Comparison of ENCODE assay signal across 13 cellular contexts in the genomic region with DNA sequence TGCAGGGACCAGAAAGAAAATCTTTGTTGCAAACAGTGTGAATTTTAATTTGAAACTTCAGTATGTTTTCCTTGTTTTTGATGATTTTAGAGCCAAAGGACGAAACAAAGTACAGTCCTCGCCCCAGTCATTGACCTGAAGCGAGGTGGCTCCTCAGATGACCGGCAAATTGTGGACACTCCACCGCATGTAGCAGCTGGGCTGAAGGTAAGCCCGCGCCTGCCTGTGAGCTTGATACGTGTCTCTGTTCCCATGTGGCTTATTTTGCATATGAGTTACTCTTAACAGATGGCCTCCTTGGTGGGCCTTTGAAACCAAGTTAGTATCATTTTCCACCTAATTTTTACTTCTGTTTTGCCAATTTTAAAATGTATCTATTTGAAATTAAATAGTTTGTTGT. TPM values are rescaled to one million over a fixed set of nuclear protein-coding genes. Genes with fewer than 3 reads are reported as not detected.
DNase-seq lines count a peak whose midpoint lies in the region; ATAC-seq, FAIRE-seq and TF ChIP-seq lines count a peak whose summit lies in the region.
"Had no signal": no experiment of that assay in that cellular context is flagged by ENCODE, and none has a peak within 500 bp of the region (broad histone marks: within the 10 kb centered on the region; RNA-seq: fewer than 3 reads in every experiment).

No MANE protein-coding gene starts in this region.

- CTCF ChIA-PET in WTC11 (lab: Charles Lee) = interaction anchor here (0.5 to 2.6 kb wide), 5 partner anchors 15 to 376 kb away, joined by 3 to 8 read pairs (median 3); a partner anchor contains a TSS

- peak overlapping the region; percentile 11; the same call in 1 of the 2 replicates for H3K4me3 Mint-ChIP-seq in WTC11
- H3K4me3 Mint-ChIP-seq: mesothelial cell of epicardium had no signal

- peaks cover 2 to 13% of the 10 kb centered on the region in 2 donors for H3K36me3 ChIP-seq in kidney (ENCODE audit: control insufficient read depth in 1 of 2, insufficient read depth in 2 of 2, low read length in 2 of 2)

- H3K27ac ChIP-seq in kidney (ENCODE audit: low read depth in 2 of 2, low read length in 2 of 2) = no peak overlapping the region

- H3K36me3 Mint-ChIP-seq in WTC11 = peaks cover 38% of the 10 kb centered on the region

- no peaks in the 10 kb centered on the region for H3K9me3 ChIP-seq in kidney (ENCODE audit: control insufficient read depth in 1 of 2, low read length in 2 of 2)

- TF ChIP-seq CTCF in GM12865 (IDR thresholded peaks at IDR 0.05; ENCODE audit: insufficient read depth, low read depth, low read length, missing control alignments) = no peak
- TF ChIP-seq CTCF in WTC11 (IDR thresholded peaks at IDR 0.05) = no peak
- TF ChIP-seq CTCF in kidney (IDR thresholded peaks at IDR 0.05; ENCODE audit: borderline replicate concordance, extremely low read depth, insufficient read depth) = no peak

- POLR2A ChIA-PET in WTC11 (lab: Charles Lee) = no interaction called here

- peak overlapping the region; percentile 4; the same call in 1 of the 2 replicates for H3K4me3 ChIP-seq in GM12865 (ENCODE audit: low read depth, low read length)
- H3K4me3 ChIP-seq in kidney (ENCODE audit: low read length in 2 of 2) = no peak overlapping the region

- no peak overlapping the region for H3K9ac ChIP-seq in kidney (ENCODE audit: low read length in 2 of 2)

- no peak for FAIRE-seq in kidney (lab: Jason Lieb, UNC)

- ATAC-seq in GM19468 (IDR thresholded peaks at IDR 0.05; ENCODE audit: extremely low read depth, unreplicated experiment) (peak; percentile 57), HG02970 (IDR thresholded peaks at IDR 0.05; ENCODE audit: low FRiP score, unreplicated experiment) (peak; percentile 53), WTC11 (peak; percentile 38)

- intact Hi-C loops in kidney (cut with DNase I) = no loop called here

- DNase-seq in GM12865 (ENCODE audit: low read depth) (peak; percentile 76), WTC11 (ENCODE audit: low spot score) (no peak), NCI-H1048 (lab: John Stamatoyannopoulos, UW) (no peak), kidney (no peak), NCI-H82 (lab: John Stamatoyannopoulos, UW) (no peak), NCI-H1930 (lab: John Stamatoyannopoulos, UW) (no peak)
- DNase-seq: activated CD8-positive, alpha-beta memory T cell treated with anti-CD3 and anti-CD28 coated beads, Interleukin-2, amount 50 U/mL, for 4 hours; DMS79; MV-4-11; SIG-M5 had no signal

- no peaks in the 10 kb centered on the region for H3K4me1 ChIP-seq in kidney (ENCODE audit: control insufficient read depth in 1 of 2, insufficient read depth in 1 of 2, low read depth in 1 of 2, low read length in 2 of 2)

- H3K27me3 Mint-ChIP-seq in WTC11 (ENCODE audit: low read depth) = no peaks in the 10 kb centered on the region

- peak overlapping the region; percentile 61 for H3K27ac Mint-ChIP-seq in WTC11
- H3K27ac Mint-ChIP-seq: mesothelial cell of epicardium had no signal

- H3K9me3 Mint-ChIP-seq in WTC11 = no peaks in the 10 kb centered on the region
- H3K9me3 Mint-ChIP-seq: mesothelial cell of epicardium had no signal

- peaks cover 83% of the 10 kb centered on the region for H3K4me1 Mint-ChIP-seq in WTC11
- H3K4me1 Mint-ChIP-seq: mesothelial cell of epicardium had no signal

TF ChIP-seq in WTC11, 78 proteins besides CTCF, POLR2A, EP300 and RAD21:
- no peak for TF ChIP-seq SMAD4 (CRISPR knock-in tag; IDR thresholded peaks at IDR 0.05)
- TF ChIP-seq NR3C1 (CRISPR knock-in tag; conservative IDR thresholded peaks at IDR 0.05; ENCODE audit: low read depth) = no peak
- TF ChIP-seq, protein P1, sequence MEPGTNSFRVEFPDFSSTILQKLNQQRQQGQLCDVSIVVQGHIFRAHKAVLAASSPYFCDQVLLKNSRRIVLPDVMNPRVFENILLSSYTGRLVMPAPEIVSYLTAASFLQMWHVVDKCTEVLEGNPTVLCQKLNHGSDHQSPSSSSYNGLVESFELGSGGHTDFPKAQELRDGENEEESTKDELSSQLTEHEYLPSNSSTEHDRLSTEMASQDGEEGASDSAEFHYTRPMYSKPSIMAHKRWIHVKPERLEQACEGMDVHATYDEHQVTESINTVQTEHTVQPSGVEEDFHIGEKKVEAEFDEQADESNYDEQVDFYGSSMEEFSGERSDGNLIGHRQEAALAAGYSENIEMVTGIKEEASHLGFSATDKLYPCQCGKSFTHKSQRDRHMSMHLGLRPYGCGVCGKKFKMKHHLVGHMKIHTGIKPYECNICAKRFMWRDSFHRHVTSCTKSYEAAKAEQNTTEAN (CRISPR knock-in tag; IDR thresholded peaks at IDR 0.05) = no peak
- TF ChIP-seq GABPB1 (CRISPR knock-in tag; IDR thresholded peaks at IDR 0.05) = no peak
- TF ChIP-seq, protein P2, sequence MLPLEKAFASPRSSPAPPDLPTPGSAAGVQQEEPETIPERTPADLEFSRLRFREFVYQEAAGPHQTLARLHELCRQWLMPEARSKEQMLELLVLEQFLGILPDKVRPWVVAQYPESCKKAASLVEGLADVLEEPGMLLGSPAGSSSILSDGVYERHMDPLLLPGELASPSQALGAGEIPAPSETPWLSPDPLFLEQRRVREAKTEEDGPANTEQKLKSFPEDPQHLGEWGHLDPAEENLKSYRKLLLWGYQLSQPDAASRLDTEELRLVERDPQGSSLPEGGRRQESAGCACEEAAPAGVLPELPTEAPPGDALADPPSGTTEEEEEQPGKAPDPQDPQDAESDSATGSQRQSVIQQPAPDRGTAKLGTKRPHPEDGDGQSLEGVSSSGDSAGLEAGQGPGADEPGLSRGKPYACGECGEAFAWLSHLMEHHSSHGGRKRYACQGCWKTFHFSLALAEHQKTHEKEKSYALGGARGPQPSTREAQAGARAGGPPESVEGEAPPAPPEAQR (CRISPR knock-in tag; IDR thresholded peaks at IDR 0.05) = no peak
- no peak for TF ChIP-seq ZBTB21 (CRISPR knock-in tag; IDR thresholded peaks at IDR 0.05; ENCODE audit: borderline replicate concordance)
- TF ChIP-seq, protein P3, sequence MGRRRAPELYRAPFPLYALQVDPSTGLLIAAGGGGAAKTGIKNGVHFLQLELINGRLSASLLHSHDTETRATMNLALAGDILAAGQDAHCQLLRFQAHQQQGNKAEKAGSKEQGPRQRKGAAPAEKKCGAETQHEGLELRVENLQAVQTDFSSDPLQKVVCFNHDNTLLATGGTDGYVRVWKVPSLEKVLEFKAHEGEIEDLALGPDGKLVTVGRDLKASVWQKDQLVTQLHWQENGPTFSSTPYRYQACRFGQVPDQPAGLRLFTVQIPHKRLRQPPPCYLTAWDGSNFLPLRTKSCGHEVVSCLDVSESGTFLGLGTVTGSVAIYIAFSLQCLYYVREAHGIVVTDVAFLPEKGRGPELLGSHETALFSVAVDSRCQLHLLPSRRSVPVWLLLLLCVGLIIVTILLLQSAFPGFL (CRISPR knock-in tag; IDR thresholded peaks at IDR 0.05; ENCODE audit: borderline replicate concordance) = no peak
- no peak for TF ChIP-seq TP53 (CRISPR knock-in tag; IDR thresholded peaks at IDR 0.05)
- TF ChIP-seq, protein P4, sequence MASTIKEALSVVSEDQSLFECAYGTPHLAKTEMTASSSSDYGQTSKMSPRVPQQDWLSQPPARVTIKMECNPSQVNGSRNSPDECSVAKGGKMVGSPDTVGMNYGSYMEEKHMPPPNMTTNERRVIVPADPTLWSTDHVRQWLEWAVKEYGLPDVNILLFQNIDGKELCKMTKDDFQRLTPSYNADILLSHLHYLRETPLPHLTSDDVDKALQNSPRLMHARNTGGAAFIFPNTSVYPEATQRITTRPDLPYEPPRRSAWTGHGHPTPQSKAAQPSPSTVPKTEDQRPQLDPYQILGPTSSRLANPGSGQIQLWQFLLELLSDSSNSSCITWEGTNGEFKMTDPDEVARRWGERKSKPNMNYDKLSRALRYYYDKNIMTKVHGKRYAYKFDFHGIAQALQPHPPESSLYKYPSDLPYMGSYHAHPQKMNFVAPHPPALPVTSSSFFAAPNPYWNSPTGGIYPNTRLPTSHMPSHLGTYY (CRISPR knock-in tag; IDR thresholded peaks at IDR 0.05) = no peak
- no peak for TF ChIP-seq SMAD3 (CRISPR knock-in tag; IDR thresholded peaks at IDR 0.05; ENCODE audit: borderline replicate concordance)

RNA-seq across cellular contexts. Expression of a gene that starts 12.3 kb away (rescaled TPM):
- total RNA-seq in WTC11 (2021) (117 to 160 TPM (median 118 TPM) in 3 replicates), kidney (91.9 TPM)
- polyA plus RNA-seq in kidney (ENCODE audit: insufficient read depth, low read depth, low replicate concordance) = 46.4 TPM

RNA-seq across cellular contexts. Expression of a gene that starts 39.0 kb away (rescaled TPM):
- total RNA-seq in WTC11 (2021) = 0.31 to 0.41 TPM (median 0.32 TPM) in 3 replicates
- total RNA-seq in kidney = 11.9 TPM
- polyA plus RNA-seq in kidney (ENCODE audit: insufficient read depth, low read depth, low replicate concordance) = 0.54 TPM
- total RNA-seq: mesothelial cell of epicardium had no signal
